8 cellular contexts compared by ENCODE assay signal in the genomic region with DNA sequence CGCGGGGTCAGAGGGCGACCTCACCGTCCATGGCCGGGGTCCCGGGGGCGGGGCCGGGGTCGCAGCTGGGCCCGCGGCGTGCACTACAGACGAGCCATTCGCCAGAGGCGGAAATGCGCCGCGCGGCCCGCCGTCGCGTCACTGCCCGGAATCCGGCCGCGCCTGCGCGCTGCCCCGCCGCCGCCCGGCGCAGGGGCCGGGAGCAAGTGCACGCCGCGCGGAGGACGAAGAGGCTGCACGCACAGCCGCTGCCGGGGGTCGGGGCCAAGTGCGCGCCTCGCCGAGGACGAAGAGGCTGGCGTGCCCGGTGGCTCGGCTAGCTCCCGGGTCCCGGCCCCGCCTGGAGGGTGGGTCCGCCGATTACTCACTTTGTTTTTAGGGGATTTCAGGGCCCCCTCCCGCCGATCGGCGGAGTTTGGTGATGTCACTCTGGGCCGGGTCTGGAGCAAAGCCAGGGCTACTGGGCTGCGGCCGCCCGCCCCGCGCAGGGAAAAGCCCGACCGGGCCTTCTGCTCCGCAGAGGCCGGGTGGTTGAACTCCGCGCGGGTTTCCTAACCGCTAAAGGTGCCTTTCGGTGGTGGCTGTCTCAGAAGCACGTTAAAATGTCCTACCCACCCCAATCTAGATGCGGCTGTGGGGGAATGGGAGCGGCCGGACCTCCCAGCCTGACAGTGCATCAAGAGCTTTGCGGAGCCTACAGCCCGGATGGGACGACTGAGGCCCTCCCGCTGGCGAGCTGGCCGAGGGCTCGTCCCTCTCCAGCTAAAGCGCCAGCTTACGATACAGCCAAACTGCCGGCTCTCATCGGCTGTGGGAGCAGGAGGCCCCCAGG. TPM values are rescaled to one million over a fixed set of nuclear protein-coding genes. Genes with fewer than 3 reads are reported as not detected.
DNase-seq lines count a peak whose midpoint lies in the region; ATAC-seq and TF ChIP-seq lines count a peak whose summit lies in the region.

TSS of gene RELA (minus strand) at position 115 of the 832 bp plus-strand sequence. CDS start at position 31, 84 bp downstream.

- intact Hi-C loops in PC-9 (cut with micrococcal nuclease; ENCODE audit: unreplicated experiment): loop anchor here (1.0 kb wide), 3 partner anchors 25 to 195 kb away; partner anchors contain the start of genes CFL1, PCNX3 and SIPA1

- H3K4me3 ChIP-seq in HUES48 (ENCODE audit: low read depth, low read length) (peak within 1 kb of the TSS; percentile 90), PC-9 (peak within 1 kb of the TSS; percentile 99), muscle layer of colon (ENCODE audit: low read depth in 1 of 2, low read length in 2 of 2) (peak within 1 kb of the TSS; percentile 67 to 100)

- TF ChIP-seq CTCF in PC-9 (conservative IDR thresholded peaks at IDR 0.05): no peak

- peaks cover 33% of the 10 kb centered on the region for H3K36me3 ChIP-seq in HUES48 (ENCODE audit: control insufficient read depth, insufficient read depth, low read length)
- peaks cover 29% of the 10 kb centered on the region for H3K36me3 ChIP-seq in PC-9 (ENCODE audit: low read depth)
- H3K36me3 ChIP-seq in muscle layer of colon (ENCODE audit: insufficient read depth, low read length): peaks cover 34% of the 10 kb centered on the region

- POLR2A ChIA-PET in PC-9 (lab: Charles Lee; ENCODE audit: unreplicated experiment): interaction anchor here (0.5 to 1.0 kb wide), 9 partner anchors 16 to 228 kb away, joined by 4 to 19 read pairs (median 5); partner anchors contain the start of genes CCDC85B and FIBP

- H3K9me2 ChIP-seq in PC-9 (ENCODE audit: insufficient read depth): no peaks in the 10 kb centered on the region

- H3K27me3 ChIP-seq in HUES48 (ENCODE audit: control insufficient read depth, insufficient read depth, low read length) (no peaks in the 10 kb centered on the region), PC-9 (ENCODE audit: insufficient read depth, low read depth) (no peaks in the 10 kb centered on the region), muscle layer of colon (ENCODE audit: control insufficient read depth in 1 of 2, insufficient read depth in 2 of 2, low read length in 2 of 2) (no peaks in the 10 kb centered on the region)

- peak within 1 kb of the TSS; percentile 97 for H3K4me2 ChIP-seq in PC-9

- H3K9ac ChIP-seq in HUES48 (ENCODE audit: low read depth, low read length) (peak within 1 kb of the TSS; percentile 80), muscle layer of colon (ENCODE audit: low read length) (peak within 1 kb of the TSS; percentile 100)

- TF ChIP-seq POLR2A in erythroblast (IDR thresholded peaks at IDR 0.05; ENCODE audit: low read length): peak; percentile 83

- CTCF ChIA-PET in PC-9 (lab: Charles Lee): interaction anchor here (0.5 to 0.9 kb wide), 3 partner anchors 43 to 225 kb away, joined by 3 to 9 read pairs (median 8); partner anchors contain the start of gene FIBP

- H3K4me1 ChIP-seq in HUES48 (ENCODE audit: control insufficient read depth, insufficient read depth, low read length): 0 out of 2 replicates have a peak, but pooled peaks cover 3% of the 10 kb centered on the region
- peaks cover 20% of the 10 kb centered on the region for H3K4me1 ChIP-seq in PC-9 (replicated peaks; ENCODE audit: insufficient read depth)
- peaks cover 21% of the 10 kb centered on the region for H3K4me1 ChIP-seq in muscle layer of colon (ENCODE audit: insufficient read depth, low read length)

- peak within 1 kb of the TSS; percentile 87 for H2AFZ ChIP-seq in PC-9

- peaks cover 24% of the 10 kb centered on the region for H3K79me2 ChIP-seq in PC-9 (ENCODE audit: low read depth)

- H3K9me3 ChIP-seq in HUES48 (ENCODE audit: control insufficient read depth, insufficient read depth, low read length) (no peaks in the 10 kb centered on the region), PC-9 (ENCODE audit: insufficient read depth, low read depth) (no peaks in the 10 kb centered on the region), muscle layer of colon (ENCODE audit: low read length) (no peaks in the 10 kb centered on the region)

- ATAC-seq in GM21390 (IDR thresholded peaks at IDR 0.05; ENCODE audit: unreplicated experiment): peak; percentile 75

- peak within 1 kb of the TSS; percentile 98 for H3K27ac ChIP-seq in HUES48 (ENCODE audit: low read depth, low read length)
- H3K27ac ChIP-seq in PC-9: peak within 1 kb of the TSS; percentile 80
- H3K27ac ChIP-seq in muscle layer of colon (ENCODE audit: low read depth, low read length): peak within 1 kb of the TSS; percentile 99

- TSS peak; percentile 89 for BruUV-seq in PC-9 (replicated peaks; lab: Mats Ljungman, UMichigan)

- H3F3A ChIP-seq in PC-9 (ENCODE audit: insufficient read depth, low read depth): peaks cover 14% of the 10 kb centered on the region

- DNase-seq in DMS 273 (lab: John Stamatoyannopoulos, UW; ENCODE audit: unreplicated experiment): peak; percentile 94
- peak; percentile 76 to 98 for DNase-seq in PC-9
- DNase-seq in activated T-cell treated with anti-CD3 and anti-CD28 coated beads, Interleukin-2, amount 50 U/mL, for 1 hour: peak; percentile 91
- peak; percentile 94 to 97 for DNase-seq in erythroblast (lab: John Stamatoyannopoulos, UW)
- peak; percentile 75 for DNase-seq in stimulated activated CD8-positive, alpha-beta memory T cell treated with anti-CD3 and anti-CD28 coated beads, Interleukin-7, amount 100 ng/mL, for 24 hours (ENCODE audit: low read depth)

- H4K20me1 ChIP-seq in PC-9 (ENCODE audit: insufficient read depth): peaks cover 6% of the 10 kb centered on the region

RNA-seq across cellular contexts. Expression of gene RELA, which starts in this region (rescaled TPM):
- 59.5 and 86.8 TPM in 2 replicates for total RNA-seq in PC-9 (2021)

Comparison
In these comparisons a context has a peak if more than half of its experiments do, and no peak if none do; other contexts are left out.
1. Peak in every context shown above with its lines: DNase-seq, ATAC-seq, H3K4me3 ChIP-seq and H3K27ac ChIP-seq.